8 cellular contexts compared by ENCODE assay signal in genomic region chr2:65057391-65058052, GRCh38. TPM values are rescaled to one million over a fixed set of nuclear protein-coding genes. Genes with fewer than 3 reads are reported as not detected.
DNase-seq lines count a peak whose midpoint lies in the region; ATAC-seq and TF ChIP-seq lines count a peak whose summit lies in the region.

No MANE protein-coding gene starts in this region.

- 0 out of 2 replicates have a peak, but pooled peaks cover 4% of the 10 kb centered on the region for H3K36me3 ChIP-seq in HUES48 (ENCODE audit: control insufficient read depth, insufficient read depth, low read length)
- no peaks in the 10 kb centered on the region for H3K36me3 ChIP-seq in SU-DHL-6 (ENCODE audit: low read length)
- no peaks in the 10 kb centered on the region for H3K36me3 ChIP-seq in tibial artery

- no peak for TF ChIP-seq CTCF in SU-DHL-6 (IDR thresholded peaks at IDR 0.05; ENCODE audit: insufficient read depth, low read length, poor library complexity, severe bottlenecking)
- no peak for TF ChIP-seq CTCF in tibial artery (IDR thresholded peaks at IDR 0.05)

- no peaks in the 10 kb centered on the region for H3K27me3 ChIP-seq in HUES48 (ENCODE audit: control insufficient read depth, insufficient read depth, low read length)
- no peaks in the 10 kb centered on the region for H3K27me3 ChIP-seq in SU-DHL-6 (ENCODE audit: low read length)
- no peaks in the 10 kb centered on the region for H3K27me3 ChIP-seq in mononuclear cell (ENCODE audit: insufficient read depth, low read length)
- H3K27me3 ChIP-seq in tibial artery: no peaks in the 10 kb centered on the region

- H3K4me3 Mint-ChIP-seq in central memory CD8-positive, alpha-beta T cell: peak overlapping the region; percentile 79

- intact Hi-C loops in tibial artery (cut with DNase I; ENCODE audit: low total_unique reads): loop anchor here (10.0 kb wide), 1 partner anchor 63 kb away; no protein-coding TSS in a partner anchor

- H3K79me2 ChIP-seq in SU-DHL-6 (ENCODE audit: insufficient read depth, low read length): no peaks in the 10 kb centered on the region

- H3K27me3 Mint-ChIP-seq in central memory CD8-positive, alpha-beta T cell: no peaks in the 10 kb centered on the region

- no peak overlapping the region for H3K27ac ChIP-seq in HUES48 (ENCODE audit: low read depth, low read length)
- H3K27ac ChIP-seq in SU-DHL-6 (ENCODE audit: low read depth, low read length): no peak overlapping the region
- H3K27ac ChIP-seq in tibial artery: peak overlapping the region; percentile 84 to 91

- H3K27ac Mint-ChIP-seq in central memory CD8-positive, alpha-beta T cell (ENCODE audit: low read depth): peak overlapping the region; percentile 11

- H4K20me1 ChIP-seq in SU-DHL-6 (ENCODE audit: low read depth, low read length): no peaks in the 10 kb centered on the region

- H3K9me3 ChIP-seq in HUES48 (ENCODE audit: control insufficient read depth, insufficient read depth, low read length): no peaks in the 10 kb centered on the region
- H3K9me3 ChIP-seq in SU-DHL-6 (ENCODE audit: insufficient read depth, low read length): no peaks in the 10 kb centered on the region
- H3K9me3 ChIP-seq in mononuclear cell (ENCODE audit: low read depth, low read length): no peaks in the 10 kb centered on the region
- H3K9me3 ChIP-seq in tibial artery: no peaks in the 10 kb centered on the region

- peaks cover 14% of the 10 kb centered on the region for H3K36me3 Mint-ChIP-seq in central memory CD8-positive, alpha-beta T cell (ENCODE audit: insufficient read depth)

- peak; percentile 50 for ATAC-seq in central memory CD8-positive, alpha-beta T cell (replicated peaks; ENCODE audit: extremely low read depth, poor library complexity, severe bottlenecking)

- H3K9me2 ChIP-seq in SU-DHL-6 (replicated peaks; ENCODE audit: insufficient read depth, low read length): no peaks in the 10 kb centered on the region

- H3F3A ChIP-seq in SU-DHL-6 (ENCODE audit: insufficient read depth): 0 out of 2 replicates have a peak, but pooled peaks cover 10% of the 10 kb centered on the region

- H3K4me3 ChIP-seq in HUES48 (ENCODE audit: low read depth, low read length) (peak overlapping the region; percentile 71), SU-DHL-6 (ENCODE audit: insufficient read depth, low read length, poor library complexity, severe bottlenecking) (no peak overlapping the region), mononuclear cell (ENCODE audit: low read length) (peak overlapping the region; percentile 51), tibial artery (peak overlapping the region; percentile 89 to 99)

- DNase-seq in NCI-H2171 treated with DMSO at 0.1 percent for 48 hours (lab: John Stamatoyannopoulos, UW): peak; percentile 38
- DNase-seq in NCI-H2171 (lab: John Stamatoyannopoulos, UW): no peak
- peak in 1 of 2 donors; percentile 63 for DNase-seq in central memory CD8-positive, alpha-beta T cell (ENCODE audit: low spot score in 2 of 2)
- no peak for DNase-seq in tibial artery
- no peak for DNase-seq in mucosa of gallbladder (ENCODE audit: low spot score)

- H3K9me3 Mint-ChIP-seq in central memory CD8-positive, alpha-beta T cell: no peaks in the 10 kb centered on the region

- H3K4me1 ChIP-seq in HUES48 (ENCODE audit: control insufficient read depth, insufficient read depth, low read length) (peaks cover 8% of the 10 kb centered on the region), mononuclear cell (ENCODE audit: insufficient read depth, low read length) (peaks cover 63% of the 10 kb centered on the region), tibial artery (peaks cover 0 to 61% (median 29%) of the 10 kb centered on the region in 4 donors)

- peaks cover 59% of the 10 kb centered on the region for H3K4me1 Mint-ChIP-seq in central memory CD8-positive, alpha-beta T cell

- peak overlapping the region; percentile 89 for H3K9ac ChIP-seq in HUES48 (ENCODE audit: low read depth, low read length)
- peak overlapping the region; percentile 58; the same call in 1 of the 2 replicates for H3K9ac ChIP-seq in SU-DHL-6 (ENCODE audit: low read length)

- peak overlapping the region; percentile 59 for H3K4me2 ChIP-seq in SU-DHL-6 (ENCODE audit: low read depth, low read length, poor library complexity, severe bottlenecking)

- peak overlapping the region; percentile 71 for H2AFZ ChIP-seq in SU-DHL-6 (ENCODE audit: low read depth, low read length, severe bottlenecking)

RNA-seq across cellular contexts. Expression of gene CEP68, which starts 1.3 kb away (rescaled TPM):
- 27.4 TPM for total RNA-seq in mononuclear cell
- total RNA-seq in mucosa of gallbladder: 21.7 TPM

Comparison
In these comparisons a context has a peak if more than half of its experiments do, and no peak if none do; other contexts are left out.
1. H3K27ac ChIP-seq: peak in tibial artery (2 of 2); none in HUES48 (single experiment) and SU-DHL-6 (single experiment).